In the genomic region with DNA sequence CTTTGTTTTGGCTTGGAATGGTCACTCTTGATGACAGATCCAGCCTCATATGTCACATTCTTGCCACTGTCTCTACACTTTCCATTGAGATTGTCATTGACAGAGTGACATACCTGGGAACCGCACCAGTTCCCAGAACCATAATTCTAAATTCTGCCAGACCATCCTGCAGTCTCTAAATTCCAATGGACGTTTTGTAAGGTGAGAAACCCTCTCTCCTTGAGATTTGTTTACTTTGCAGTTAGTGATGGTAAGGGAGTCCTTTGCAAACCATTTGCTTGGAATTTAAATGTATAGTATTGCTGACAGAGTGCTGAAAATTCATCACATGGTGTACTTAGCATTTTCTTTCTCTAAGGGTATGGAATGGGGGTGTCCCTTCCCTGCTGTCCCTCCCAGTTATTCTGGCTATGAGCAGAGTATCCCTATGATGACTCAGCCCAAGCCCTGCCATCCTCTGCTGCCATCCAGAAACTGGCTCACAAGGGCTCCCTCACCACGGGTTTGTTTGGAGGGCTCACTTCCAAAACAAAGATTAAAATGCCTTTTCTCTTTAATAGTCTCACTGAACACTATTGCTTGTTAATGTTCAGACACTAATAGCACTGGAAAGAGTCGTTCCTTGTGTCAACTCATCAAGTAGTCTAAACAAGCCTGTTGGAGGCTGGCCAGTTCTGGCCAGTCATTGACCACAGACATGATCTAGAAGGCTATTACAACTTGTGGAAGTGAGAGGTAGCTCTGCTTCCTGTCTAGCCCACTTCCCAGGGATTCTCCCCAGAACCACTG, we compare ENCODE assay signal across 1 cellular context.
A peak's percentile ranks its signal among the peaks of the same experiment; 100 is the strongest.
TF ChIP-seq lines count a peak whose summit lies in the region.

No MANE protein-coding gene starts in this region.

TF ChIP-seq in SK-N-SH, 30 proteins besides CTCF, POLR2A, EP300 and RAD21 (continued from another document):
- TF ChIP-seq, protein P1, sequence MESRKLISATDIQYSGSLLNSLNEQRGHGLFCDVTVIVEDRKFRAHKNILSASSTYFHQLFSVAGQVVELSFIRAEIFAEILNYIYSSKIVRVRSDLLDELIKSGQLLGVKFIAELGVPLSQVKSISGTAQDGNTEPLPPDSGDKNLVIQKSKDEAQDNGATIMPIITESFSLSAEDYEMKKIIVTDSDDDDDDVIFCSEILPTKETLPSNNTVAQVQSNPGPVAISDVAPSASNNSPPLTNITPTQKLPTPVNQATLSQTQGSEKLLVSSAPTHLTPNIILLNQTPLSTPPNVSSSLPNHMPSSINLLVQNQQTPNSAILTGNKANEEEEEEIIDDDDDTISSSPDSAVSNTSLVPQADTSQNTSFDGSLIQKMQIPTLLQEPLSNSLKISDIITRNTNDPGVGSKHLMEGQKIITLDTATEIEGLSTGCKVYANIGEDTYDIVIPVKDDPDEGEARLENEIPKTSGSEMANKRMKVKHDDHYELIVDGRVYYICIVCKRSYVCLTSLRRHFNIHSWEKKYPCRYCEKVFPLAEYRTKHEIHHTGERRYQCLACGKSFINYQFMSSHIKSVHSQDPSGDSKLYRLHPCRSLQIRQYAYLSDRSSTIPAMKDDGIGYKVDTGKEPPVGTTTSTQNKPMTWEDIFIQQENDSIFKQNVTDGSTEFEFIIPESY (IDR thresholded peaks at IDR 0.05; ENCODE audit: borderline replicate concordance, low read depth) = peak; percentile 74; the same call in 1 of the 2 replicates
- peak; percentile 57; the same call in 1 of the 2 replicates for TF ChIP-seq TEAD4 (IDR thresholded peaks at IDR 0.05; ENCODE audit: borderline replicate concordance, insufficient read depth)
- TF ChIP-seq, protein P2, sequence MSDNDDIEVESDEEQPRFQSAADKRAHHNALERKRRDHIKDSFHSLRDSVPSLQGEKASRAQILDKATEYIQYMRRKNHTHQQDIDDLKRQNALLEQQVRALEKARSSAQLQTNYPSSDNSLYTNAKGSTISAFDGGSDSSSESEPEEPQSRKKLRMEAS (IDR thresholded peaks at IDR 0.05; ENCODE audit: low read depth) = peak; percentile 52; the same call in 1 of the 2 replicates
- no peak; the same call in 1 of the 2 replicates for TF ChIP-seq GABPA (IDR thresholded peaks at IDR 0.05; ENCODE audit: low read depth)
- no peak for TF ChIP-seq EZH2phosphoT487 (IDR thresholded peaks at IDR 0.05; ENCODE audit: borderline replicate concordance, low read depth)
- no peak for TF ChIP-seq CHD2 (IDR thresholded peaks at IDR 0.05; ENCODE audit: low read length, partially characterized antibody)
- peak; percentile 52; the same call in 1 of the 2 replicates for TF ChIP-seq RXRA (IDR thresholded peaks at IDR 0.05; ENCODE audit: borderline replicate concordance, low read depth)
- no peak for TF ChIP-seq RCOR1 (IDR thresholded peaks at IDR 0.05; ENCODE audit: low read length)
- TF ChIP-seq, protein P3, sequence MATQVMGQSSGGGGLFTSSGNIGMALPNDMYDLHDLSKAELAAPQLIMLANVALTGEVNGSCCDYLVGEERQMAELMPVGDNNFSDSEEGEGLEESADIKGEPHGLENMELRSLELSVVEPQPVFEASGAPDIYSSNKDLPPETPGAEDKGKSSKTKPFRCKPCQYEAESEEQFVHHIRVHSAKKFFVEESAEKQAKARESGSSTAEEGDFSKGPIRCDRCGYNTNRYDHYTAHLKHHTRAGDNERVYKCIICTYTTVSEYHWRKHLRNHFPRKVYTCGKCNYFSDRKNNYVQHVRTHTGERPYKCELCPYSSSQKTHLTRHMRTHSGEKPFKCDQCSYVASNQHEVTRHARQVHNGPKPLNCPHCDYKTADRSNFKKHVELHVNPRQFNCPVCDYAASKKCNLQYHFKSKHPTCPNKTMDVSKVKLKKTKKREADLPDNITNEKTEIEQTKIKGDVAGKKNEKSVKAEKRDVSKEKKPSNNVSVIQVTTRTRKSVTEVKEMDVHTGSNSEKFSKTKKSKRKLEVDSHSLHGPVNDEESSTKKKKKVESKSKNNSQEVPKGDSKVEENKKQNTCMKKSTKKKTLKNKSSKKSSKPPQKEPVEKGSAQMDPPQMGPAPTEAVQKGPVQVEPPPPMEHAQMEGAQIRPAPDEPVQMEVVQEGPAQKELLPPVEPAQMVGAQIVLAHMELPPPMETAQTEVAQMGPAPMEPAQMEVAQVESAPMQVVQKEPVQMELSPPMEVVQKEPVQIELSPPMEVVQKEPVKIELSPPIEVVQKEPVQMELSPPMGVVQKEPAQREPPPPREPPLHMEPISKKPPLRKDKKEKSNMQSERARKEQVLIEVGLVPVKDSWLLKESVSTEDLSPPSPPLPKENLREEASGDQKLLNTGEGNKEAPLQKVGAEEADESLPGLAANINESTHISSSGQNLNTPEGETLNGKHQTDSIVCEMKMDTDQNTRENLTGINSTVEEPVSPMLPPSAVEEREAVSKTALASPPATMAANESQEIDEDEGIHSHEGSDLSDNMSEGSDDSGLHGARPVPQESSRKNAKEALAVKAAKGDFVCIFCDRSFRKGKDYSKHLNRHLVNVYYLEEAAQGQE (IDR thresholded peaks at IDR 0.05; ENCODE audit: low read depth, low read length) = no peak; the same call in 1 of the 2 replicates
- TF ChIP-seq, protein P4, sequence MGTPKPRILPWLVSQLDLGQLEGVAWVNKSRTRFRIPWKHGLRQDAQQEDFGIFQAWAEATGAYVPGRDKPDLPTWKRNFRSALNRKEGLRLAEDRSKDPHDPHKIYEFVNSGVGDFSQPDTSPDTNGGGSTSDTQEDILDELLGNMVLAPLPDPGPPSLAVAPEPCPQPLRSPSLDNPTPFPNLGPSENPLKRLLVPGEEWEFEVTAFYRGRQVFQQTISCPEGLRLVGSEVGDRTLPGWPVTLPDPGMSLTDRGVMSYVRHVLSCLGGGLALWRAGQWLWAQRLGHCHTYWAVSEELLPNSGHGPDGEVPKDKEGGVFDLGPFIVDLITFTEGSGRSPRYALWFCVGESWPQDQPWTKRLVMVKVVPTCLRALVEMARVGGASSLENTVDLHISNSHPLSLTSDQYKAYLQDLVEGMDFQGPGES (IDR thresholded peaks at IDR 0.05; ENCODE audit: low read depth, low read length) = no peak
- TF ChIP-seq FOSL2 (IDR thresholded peaks at IDR 0.05; ENCODE audit: borderline replicate concordance, low read depth) = peak; percentile 66
- TF ChIP-seq GATA2 (CRISPR knock-in tag; IDR thresholded peaks at IDR 0.05) = no peak
- peak; percentile 85 for TF ChIP-seq FOXM1 (IDR thresholded peaks at IDR 0.05; ENCODE audit: low read depth)
- TF ChIP-seq ELF1 (IDR thresholded peaks at IDR 0.05) = 0 out of 2 replicates have a peak, but pooled peaks have one; percentile 25
- TF ChIP-seq POLR2AphosphoS5 (IDR thresholded peaks at IDR 0.05; ENCODE audit: low read depth, low read length) = peak; percentile 84
- TF ChIP-seq TCF12 (IDR thresholded peaks at IDR 0.05) = peak; percentile 93
- TF ChIP-seq YY1 (IDR thresholded peaks at IDR 0.05; ENCODE audit: low read depth) = no peak
- TF ChIP-seq TAF1 (IDR thresholded peaks at IDR 0.05; ENCODE audit: borderline replicate concordance, low read depth, low read length) = peak; percentile 45; the same call in 1 of the 2 replicates
- no peak for TF ChIP-seq FOXJ3 (CRISPR knock-in tag; IDR thresholded peaks at IDR 0.05)
- peak; percentile 65; the same call in 1 of the 2 replicates for TF ChIP-seq MEF2A (IDR thresholded peaks at IDR 0.05; ENCODE audit: borderline replicate concordance, low read depth)
- TF ChIP-seq MXI1 (IDR thresholded peaks at IDR 0.05; ENCODE audit: low read depth, low read length) = no peak
- TF ChIP-seq, protein P5, sequence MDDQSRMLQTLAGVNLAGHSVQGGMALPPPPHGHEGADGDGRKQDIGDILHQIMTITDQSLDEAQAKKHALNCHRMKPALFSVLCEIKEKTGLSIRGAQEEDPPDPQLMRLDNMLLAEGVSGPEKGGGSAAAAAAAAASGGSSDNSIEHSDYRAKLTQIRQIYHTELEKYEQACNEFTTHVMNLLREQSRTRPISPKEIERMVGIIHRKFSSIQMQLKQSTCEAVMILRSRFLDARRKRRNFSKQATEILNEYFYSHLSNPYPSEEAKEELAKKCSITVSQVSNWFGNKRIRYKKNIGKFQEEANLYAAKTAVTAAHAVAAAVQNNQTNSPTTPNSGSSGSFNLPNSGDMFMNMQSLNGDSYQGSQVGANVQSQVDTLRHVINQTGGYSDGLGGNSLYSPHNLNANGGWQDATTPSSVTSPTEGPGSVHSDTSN (IDR thresholded peaks at IDR 0.05) = peak; percentile 93
- TF ChIP-seq, protein P6, sequence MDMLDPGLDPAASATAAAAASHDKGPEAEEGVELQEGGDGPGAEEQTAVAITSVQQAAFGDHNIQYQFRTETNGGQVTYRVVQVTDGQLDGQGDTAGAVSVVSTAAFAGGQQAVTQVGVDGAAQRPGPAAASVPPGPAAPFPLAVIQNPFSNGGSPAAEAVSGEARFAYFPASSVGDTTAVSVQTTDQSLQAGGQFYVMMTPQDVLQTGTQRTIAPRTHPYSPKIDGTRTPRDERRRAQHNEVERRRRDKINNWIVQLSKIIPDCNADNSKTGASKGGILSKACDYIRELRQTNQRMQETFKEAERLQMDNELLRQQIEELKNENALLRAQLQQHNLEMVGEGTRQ (IDR thresholded peaks at IDR 0.05; ENCODE audit: borderline replicate concordance, low read depth, low read length) = no peak
- TF ChIP-seq, protein P7, sequence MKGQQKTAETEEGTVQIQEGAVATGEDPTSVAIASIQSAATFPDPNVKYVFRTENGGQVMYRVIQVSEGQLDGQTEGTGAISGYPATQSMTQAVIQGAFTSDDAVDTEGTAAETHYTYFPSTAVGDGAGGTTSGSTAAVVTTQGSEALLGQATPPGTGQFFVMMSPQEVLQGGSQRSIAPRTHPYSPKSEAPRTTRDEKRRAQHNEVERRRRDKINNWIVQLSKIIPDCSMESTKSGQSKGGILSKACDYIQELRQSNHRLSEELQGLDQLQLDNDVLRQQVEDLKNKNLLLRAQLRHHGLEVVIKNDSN (IDR thresholded peaks at IDR 0.05; ENCODE audit: borderline replicate concordance, low read depth) = 0 out of 2 replicates have a peak, but pooled peaks have one; percentile 10
- no peak for TF ChIP-seq RFX5 (IDR thresholded peaks at IDR 0.05; ENCODE audit: low read length)
- TF ChIP-seq SIN3A (IDR thresholded peaks at IDR 0.05; ENCODE audit: borderline replicate concordance, low read depth, low read length) = peak; percentile 83; the same call in 1 of the 2 replicates
TF ChIP-seq in SK-N-SH: peak in this region for 16.
